Comparison of ENCODE assay signal across 16 cellular contexts in the genomic region with DNA sequence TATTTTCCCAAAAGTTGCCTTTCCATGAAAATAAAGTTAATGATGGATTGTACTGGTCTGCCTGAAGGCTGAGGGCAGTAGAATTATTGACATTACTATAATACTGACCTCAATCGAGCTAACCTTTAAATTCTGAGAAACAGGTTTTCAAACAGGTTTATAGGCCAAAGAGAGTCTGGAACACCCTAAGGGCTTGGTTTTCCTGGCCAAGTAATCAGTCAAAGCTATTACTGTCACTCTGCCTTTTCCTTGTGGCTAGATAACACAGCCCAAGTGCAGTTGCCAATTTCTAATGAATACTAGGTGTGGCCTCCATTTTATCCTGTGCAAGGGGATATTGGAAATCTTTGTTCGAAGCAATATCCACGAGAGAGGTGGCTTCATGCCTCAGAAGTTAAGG.
DNase-seq lines count a peak whose midpoint lies in the region; ATAC-seq, FAIRE-seq and TF ChIP-seq lines count a peak whose summit lies in the region.
"Had no signal": no experiment of that assay in that cellular context is flagged by ENCODE, and none has a peak within 500 bp of the region (broad histone marks: within the 10 kb centered on the region; RNA-seq: fewer than 3 reads in every experiment).

No MANE protein-coding gene starts in this region.

- H3K4me3 Mint-ChIP-seq in WTC11 = no peak overlapping the region
- H3K4me3 Mint-ChIP-seq: activated naive CD8-positive, alpha-beta T cell treated with anti-CD3 and anti-CD28 coated beads for 36 hours; CD8-positive, alpha-beta T cell had no signal

- no peak for FAIRE-seq in small intestine (lab: Jason Lieb, UNC)

- H3K4me1 ChIP-seq in foreskin keratinocyte = peaks cover 34% of the 10 kb centered on the region
- H3K4me1 ChIP-seq in small intestine (ENCODE audit: control insufficient read depth in 2 of 2, insufficient read depth in 1 of 2, low read depth in 1 of 2, low read length in 1 of 2) = peaks cover 2 to 11% of the 10 kb centered on the region in 2 donors

- no peak overlapping the region for H3K27ac Mint-ChIP-seq in WTC11
- H3K27ac Mint-ChIP-seq: activated naive CD8-positive, alpha-beta T cell treated with anti-CD3 and anti-CD28 coated beads for 36 hours; CD8-positive, alpha-beta T cell had no signal

- H3K9me3 ChIP-seq in small intestine (ENCODE audit: control insufficient read depth, low read depth) = no peaks in the 10 kb centered on the region
- H3K9me3 ChIP-seq: sigmoid colon had no signal

- H3K9me3 Mint-ChIP-seq in WTC11 = no peaks in the 10 kb centered on the region
- H3K9me3 Mint-ChIP-seq: activated naive CD8-positive, alpha-beta T cell treated with anti-CD3 and anti-CD28 coated beads for 36 hours; CD8-positive, alpha-beta T cell had no signal

- H3K36me3 Mint-ChIP-seq in WTC11 = no peaks in the 10 kb centered on the region
- H3K36me3 Mint-ChIP-seq: activated naive CD8-positive, alpha-beta T cell treated with anti-CD3 and anti-CD28 coated beads for 36 hours; CD8-positive, alpha-beta T cell had no signal

- POLR2A ChIA-PET in WTC11 (lab: Charles Lee) = no interaction called here

- H3K27me3 ChIP-seq in foreskin keratinocyte (no peaks in the 10 kb centered on the region), small intestine (ENCODE audit: control insufficient read depth in 2 of 2, insufficient read depth in 2 of 2, low read length in 2 of 2) (no peaks in the 10 kb centered on the region)
- H3K27me3 ChIP-seq: sigmoid colon had no signal

- CTCF ChIA-PET in WTC11 (lab: Charles Lee) = no interaction called here

- TF ChIP-seq CTCF in foreskin keratinocyte (conservative IDR thresholded peaks at IDR 0.05) (no peak), WTC11 (IDR thresholded peaks at IDR 0.05) (no peak)

- no peaks in the 10 kb centered on the region for H3K36me3 ChIP-seq in small intestine (ENCODE audit: control insufficient read depth in 2 of 2, insufficient read depth in 2 of 2, low read length in 2 of 2)
- H3K36me3 ChIP-seq: sigmoid colon had no signal

- H3K27me3 Mint-ChIP-seq in WTC11 (ENCODE audit: low read depth) = no peaks in the 10 kb centered on the region

- H3K4me3 ChIP-seq in small intestine (ENCODE audit: low read depth in 1 of 2, low read length in 2 of 2) = no peak overlapping the region
- H3K4me3 ChIP-seq: sigmoid colon had no signal

- H3K4me1 Mint-ChIP-seq in WTC11 = peaks cover 10% of the 10 kb centered on the region

- peak; percentile 58 for DNase-seq in SIG-M5 treated with dmso at 0.1 percent for 504 hours (lab: John Stamatoyannopoulos, UW; ENCODE audit: unreplicated experiment)
- DNase-seq in SIG-M5 (lab: John Stamatoyannopoulos, UW) = no peak
- peak; percentile 52 for DNase-seq in M059J (ENCODE audit: low read depth)
- DNase-seq in foreskin keratinocyte = peak in 1 of 2 donors; percentile 66
- peak; percentile 58 for DNase-seq in small intestine
- DNase-seq in occipital lobe (lab: John Stamatoyannopoulos, UW) = no peak
- DNase-seq in C1 segment of cervical spinal cord (lab: John Stamatoyannopoulos, UW) = no peak
- no peak for DNase-seq in WTC11 (ENCODE audit: low spot score)
- DNase-seq: activated CD8-positive, alpha-beta memory T cell treated with anti-CD3 and anti-CD28 coated beads for 24 hours; activated naive CD8-positive, alpha-beta T cell treated with anti-CD3 and anti-CD28 coated beads for 36 hours; CD8-positive, alpha-beta T cell; dermis blood vessel endothelial cell; erythroblast; NCI-H774; sigmoid colon; stimulated activated CD4-positive, alpha-beta T cell treated with anti-CD3 and anti-CD28 coated beads, Interleukin-1b, Interleukin-23, amount 100 ng/mL, for 48 hours had no signal

- H3K27ac ChIP-seq in foreskin keratinocyte (peak overlapping the region; percentile 64), small intestine (ENCODE audit: low read depth in 1 of 2, low read length in 1 of 2) (no peak overlapping the region)
- H3K27ac ChIP-seq: sigmoid colon had no signal

- ATAC-seq in foreskin keratinocyte = peak; percentile 74
- no peak for ATAC-seq in WTC11
- ATAC-seq: CD8-positive, alpha-beta T cell had no signal

- 11 to 50% (median 32%) methylated on average over 3 of the region's 3 CpGs for WGBS in small intestine, 3 donors

TF ChIP-seq in WTC11, 78 proteins besides CTCF, POLR2A, EP300 and RAD21:
- TF ChIP-seq ZNF138 (CRISPR knock-in tag; conservative IDR thresholded peaks at IDR 0.05) = no peak
- TF ChIP-seq NR3C1 (CRISPR knock-in tag; conservative IDR thresholded peaks at IDR 0.05; ENCODE audit: low read depth) = no peak
- TF ChIP-seq ELF4 (CRISPR knock-in tag; IDR thresholded peaks at IDR 0.05; ENCODE audit: low read depth) = no peak
- TF ChIP-seq GTF2I (CRISPR knock-in tag; conservative IDR thresholded peaks at IDR 0.05) = no peak
- no peak for TF ChIP-seq RELA (CRISPR knock-in tag; IDR thresholded peaks at IDR 0.05; ENCODE audit: borderline replicate concordance)
- TF ChIP-seq, protein P1, sequence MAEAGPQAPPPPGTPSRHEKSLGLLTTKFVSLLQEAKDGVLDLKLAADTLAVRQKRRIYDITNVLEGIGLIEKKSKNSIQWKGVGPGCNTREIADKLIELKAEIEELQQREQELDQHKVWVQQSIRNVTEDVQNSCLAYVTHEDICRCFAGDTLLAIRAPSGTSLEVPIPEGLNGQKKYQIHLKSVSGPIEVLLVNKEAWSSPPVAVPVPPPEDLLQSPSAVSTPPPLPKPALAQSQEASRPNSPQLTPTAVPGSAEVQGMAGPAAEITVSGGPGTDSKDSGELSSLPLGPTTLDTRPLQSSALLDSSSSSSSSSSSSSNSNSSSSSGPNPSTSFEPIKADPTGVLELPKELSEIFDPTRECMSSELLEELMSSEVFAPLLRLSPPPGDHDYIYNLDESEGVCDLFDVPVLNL (CRISPR knock-in tag; IDR thresholded peaks at IDR 0.05; ENCODE audit: borderline replicate concordance, low read depth) = no peak
TF ChIP-seq in WTC11: peak in this region for 0.

Comparison
In these comparisons a context has a peak if more than half of its experiments do, and no peak if none do; other contexts are left out.
1. DNase-seq: peak in SIG-M5 treated with dmso at 0.1 percent for 504 hours (single experiment), M059J (single experiment) and small intestine (single experiment); none in SIG-M5 (single experiment), occipital lobe (single experiment), C1 segment of cervical spinal cord (0 of 14) and WTC11 (single experiment).